Comparison of ENCODE assay signal across 8 cellular contexts in genomic region chr19:17860331-17860992, GRCh38. TPM values are rescaled to one million over a fixed set of nuclear protein-coding genes. Genes with fewer than 3 reads are reported as not detected.
DNase-seq lines count a peak whose midpoint lies in the region; TF ChIP-seq lines count a peak whose summit lies in the region.

No MANE protein-coding gene starts in this region.

- peak overlapping the region; percentile 94 for H3K27ac Mint-ChIP-seq in type B pancreatic cell

- peak overlapping the region; percentile 83 to 93 for H3K9ac ChIP-seq in liver (ENCODE audit: low read depth in 1 of 2, low read length in 2 of 2)

- intact Hi-C loops in cardiac septum (cut with DNase I) (no loop called here), adrenal gland (cut with DNase I) (loop anchor here in 1 of 2 donors (5.0 kb wide), 1 partner anchor 72 kb away; the partner anchor contains the start of gene CCDC124)

- TF ChIP-seq RAD21 in liver (IDR thresholded peaks at IDR 0.05) = no peak

- H3K36me3 Mint-ChIP-seq in type B pancreatic cell = peaks cover 18% of the 10 kb centered on the region

- H3K4me1 Mint-ChIP-seq in type B pancreatic cell (ENCODE audit: unreplicated experiment) = peaks cover 18% of the 10 kb centered on the region

- DNase-seq in cardiac muscle cell (ENCODE audit: low read depth in 1 of 2, low spot score in 1 of 2) (no peak), cardiac septum (ENCODE audit: low spot score) (no peak), adrenal gland (peak in 1 of 7 donors; percentile 34), type B pancreatic cell (ENCODE audit: extremely low spot score, unreplicated experiment) (no peak), nucleus accumbens (lab: John Stamatoyannopoulos, UW) (no peak), GM19238 (ENCODE audit: insufficient read length, low spot score) (no peak)
- DNase-seq in effector CD4-positive, alpha-beta T cell = no peak

- WGBS in adrenal gland, 4 donors = 1% methylated on average over 22 of the region's 22 CpGs
- WGBS in liver = 2% methylated on average over 22 of the region's 22 CpGs

- peaks cover 3% of the 10 kb centered on the region for H3K27me3 Mint-ChIP-seq in type B pancreatic cell

- H3K27ac ChIP-seq in cardiac muscle cell (peak overlapping the region; percentile 20), adrenal gland (peak overlapping the region; percentile 52 to 91 (median 77)), liver (ENCODE audit: low read depth in 1 of 2, low read length in 2 of 2) (peak overlapping the region; percentile 79 to 80)

- H3K4me3 ChIP-seq in cardiac muscle cell = peak overlapping the region; percentile 95
- H3K4me3 ChIP-seq in adrenal gland = peak overlapping the region; percentile 38 to 95 (median 78)
- peak overlapping the region; percentile 87 to 99 (median 91) for H3K4me3 ChIP-seq in liver (ENCODE audit: low read depth in 1 of 3, low read length in 3 of 3)

- H3K36me3 ChIP-seq in cardiac muscle cell = peaks cover 26% of the 10 kb centered on the region
- H3K36me3 ChIP-seq in adrenal gland (replicated peaks in 1 of 2) = peaks cover 0 to 36% of the 10 kb centered on the region in 2 donors
- peaks cover 17 to 31% (median 24%) of the 10 kb centered on the region in 4 donors for H3K36me3 ChIP-seq in liver (ENCODE audit: control insufficient read depth in 4 of 4, insufficient read depth in 3 of 4, low read depth in 1 of 4, low read length in 3 of 4)

- TF ChIP-seq CTCF in cardiac muscle cell (IDR thresholded peaks at IDR 0.05; ENCODE audit: low read depth, low read length) (no peak), adrenal gland (IDR thresholded peaks at IDR 0.05) (no peak), liver (IDR thresholded peaks at IDR 0.05; ENCODE audit: low read depth, low read length, missing input control) (no peak), type B pancreatic cell (conservative IDR thresholded peaks at IDR 0.05) (no peak)

- H3K9me3 Mint-ChIP-seq in type B pancreatic cell = no peaks in the 10 kb centered on the region

- H3K9me3 ChIP-seq in cardiac muscle cell (ENCODE audit: low read depth) (no peaks in the 10 kb centered on the region), adrenal gland (replicated peaks in 1 of 3) (no peaks in the 10 kb centered on the region), liver (ENCODE audit: control insufficient read depth in 4 of 4, low read length in 3 of 4) (no peaks in the 10 kb centered on the region)

- no peak for TF ChIP-seq POLR2A in adrenal gland (IDR thresholded peaks at IDR 0.05)

- H3K4me3 Mint-ChIP-seq in type B pancreatic cell = peak overlapping the region; percentile 99

- H3K4me1 ChIP-seq in cardiac muscle cell (ENCODE audit: low read depth) (peaks cover 6% of the 10 kb centered on the region), adrenal gland (replicated peaks in 1 of 2) (peaks cover 8 to 23% of the 10 kb centered on the region in 2 donors), liver (ENCODE audit: control insufficient read depth in 4 of 4, insufficient read depth in 4 of 4, low read length in 3 of 4) (peaks cover 3 to 18% (median 13%) of the 10 kb centered on the region in 4 donors)

- H3K27me3 ChIP-seq in cardiac muscle cell (no peaks in the 10 kb centered on the region), adrenal gland (no peaks in the 10 kb centered on the region), liver (ENCODE audit: control insufficient read depth in 4 of 4, insufficient read depth in 4 of 4, low read length in 3 of 4) (no peaks in the 10 kb centered on the region)

TF ChIP-seq in liver, 16 proteins besides CTCF, POLR2A, EP300 and RAD21:
- no peak for TF ChIP-seq FOXA1 (IDR thresholded peaks at IDR 0.05)
- TF ChIP-seq GABPA (IDR thresholded peaks at IDR 0.05 in 1 of 2, conservative IDR thresholded peaks at IDR 0.05 in 1 of 2) = no peak
- no peak for TF ChIP-seq FOXA2 (IDR thresholded peaks at IDR 0.05)
- TF ChIP-seq RXRA (IDR thresholded peaks at IDR 0.05) = no peak
- TF ChIP-seq SP1 (IDR thresholded peaks at IDR 0.05) = no peak
- TF ChIP-seq MAX (IDR thresholded peaks at IDR 0.05) = no peak
- TF ChIP-seq EGR1 (IDR thresholded peaks at IDR 0.05; ENCODE audit: low read depth in 2 of 2) = no peak
- no peak for TF ChIP-seq YY1 (IDR thresholded peaks at IDR 0.05)
- TF ChIP-seq HNF4G (IDR thresholded peaks at IDR 0.05) = no peak

RNA-seq across cellular contexts. Expression of gene RPL18A, which starts 0.8 kb away (rescaled TPM):
- 1,484 and 1,728 TPM in 2 replicates for total RNA-seq in cardiac muscle cell
- 930 and 1,120 TPM in 2 replicates for polyA plus RNA-seq in cardiac muscle cell
- 669 TPM for total RNA-seq in cardiac septum
- total RNA-seq in adrenal gland = 1,000 to 10,000 TPM in 7 of 8 donors, 100 to 1,000 TPM in 1; 952 to 2,121 (median 1,419) TPM
- polyA plus RNA-seq in adrenal gland = 1,000 to 10,000 TPM in 2 of 3 donors, 100 to 1,000 TPM in 1; 345 to 1,991 (median 1,151) TPM
- 100 to 1,000 TPM; 452 to 468 TPM for total RNA-seq in liver
- 100 to 1,000 TPM; 487 to 870 TPM for polyA plus RNA-seq in liver
- 2,506 and 2,537 TPM in 2 replicates for total RNA-seq in type B pancreatic cell (ENCODE audit: low replicate concordance)

RNA-seq across cellular contexts. Expression of gene SLC5A5, which starts 11.3 kb away (rescaled TPM):
- total RNA-seq in cardiac muscle cell (0.04 and 0.21 TPM in 2 replicates), cardiac septum (not detected), adrenal gland (not detected), liver (under 1 TPM in 1 of 2 donors, not detected in 1; 0.09 TPM), type B pancreatic cell (ENCODE audit: low replicate concordance) (0.75 and 2.3 TPM in 2 replicates)
- polyA plus RNA-seq in cardiac muscle cell (not detected in 2 replicates), adrenal gland (under 1 TPM in 1 of 3 donors, not detected in 2; 0.03 TPM), liver (not detected)

RNA-seq across cellular contexts. Expression of gene JAK3, which starts 12.7 kb away (rescaled TPM):
- total RNA-seq in cardiac muscle cell (3.2 and 14.5 TPM in 2 replicates), cardiac septum (6.2 TPM), adrenal gland (10 to 100 TPM in 3 of 8 donors, 1 to 10 TPM in 5; 1.8 to 15.5 (median 9.1) TPM), liver (1 to 10 TPM; 4.4 to 7.1 TPM), type B pancreatic cell (ENCODE audit: low replicate concordance) (1.4 and 4.3 TPM in 2 replicates)
- polyA plus RNA-seq in cardiac muscle cell (1.5 and 11.0 TPM in 2 replicates), adrenal gland (10 to 100 TPM in 1 of 3 donors, 1 to 10 TPM in 2; 2.1 to 11.3 (median 6.9) TPM), liver (1 to 10 TPM in 1 of 2 donors, under 1 TPM in 1; 0.87 to 1.7 TPM)

RNA-seq across cellular contexts. Expression of gene INSL3, which starts 39.1 kb away (rescaled TPM):
- total RNA-seq in cardiac muscle cell (0.25 and 0.63 TPM in 2 replicates), cardiac septum (not detected), adrenal gland (under 1 TPM in 1 of 8 donors, not detected in 7; 0.29 TPM), liver (not detected), type B pancreatic cell (ENCODE audit: low replicate concordance) (not detected in 2 replicates)
- polyA plus RNA-seq in cardiac muscle cell (0.47 TPM in 1 of 2 replicates, not detected in the other), adrenal gland (under 1 TPM in 2 of 3 donors, not detected in 1; 0.27 to 0.40 TPM), liver (under 1 TPM in 1 of 2 donors, not detected in 1; 0.22 TPM)

Comparison
In these comparisons a context has a peak if more than half of its experiments do, and no peak if none do; other contexts are left out.
1. H3K27ac ChIP-seq: peak in every context shown above with its lines; median percentile 80 in liver; 77 in adrenal gland; 20 in cardiac muscle cell.